Comparison of ENCODE assay signal across 14 cellular contexts in genomic region chr1:179061360-179062282, GRCh38.
"Had no signal": no experiment of that assay in that cellular context is flagged by ENCODE, and none has a peak within 500 bp of the region (broad histone marks: within the 10 kb centered on the region; RNA-seq: fewer than 3 reads in every experiment).

No MANE protein-coding gene starts in this region.

- H3K4me1 ChIP-seq: body of pancreas had no signal

- DNase-seq: activated B cell treated with CpG ODN at 0.5 μM for 24 hours; activated CD4-positive, alpha-beta T cell treated with anti-CD3 and anti-CD28 coated beads, Interleukin-2, amount 10 ng/mL, durations not matched to agents 24 days and 14 days; activated CD8-positive, alpha-beta memory T cell treated with anti-CD3 and anti-CD28 coated beads for 24 hours; activated naive CD4-positive, alpha-beta T cell treated with anti-CD3 and anti-CD28 coated beads, Interleukin-2, amount 50 U/mL, for 16 hours; amniotic stem cell; body of pancreas; cortex of kidney; effector memory CD4-positive, alpha-beta T cell; kidney; left ventricle myocardium superior; mesenchymal stem cell; ovary; stimulated activated CD4-positive, alpha-beta T cell treated with anti-CD3 and anti-CD28 coated beads, Interleukin-15, amount 100 ng/mL, for 24 hours; stimulated activated CD4-positive, alpha-beta T cell treated with anti-CD3 and anti-CD28 coated beads, Interleukin-4, amount 100 ng/mL, for 24 hours had no signal

- H3K4me3 ChIP-seq: body of pancreas, ovary had no signal

- H3K9me3 ChIP-seq: body of pancreas, ovary had no signal

- H3K27me3 ChIP-seq: body of pancreas, ovary had no signal

- H3K27ac ChIP-seq: body of pancreas, ovary had no signal

- ATAC-seq: body of pancreas, left ventricle myocardium superior had no signal

- H3K36me3 ChIP-seq: ovary had no signal
